Comparison of ENCODE assay signal across 1 cellular context in genomic region chr12:111642681-111643427, GRCh38.
TF ChIP-seq lines count a peak whose summit lies in the region.

No MANE protein-coding gene starts in this region.

TF ChIP-seq in GM12878, 131 proteins besides CTCF, POLR2A, EP300 and RAD21:
- TF ChIP-seq RB1 (IDR thresholded peaks at IDR 0.05; ENCODE audit: borderline replicate concordance), result no peak
- TF ChIP-seq NBN (IDR thresholded peaks at IDR 0.05), result no peak
- no peak for TF ChIP-seq NFXL1 (IDR thresholded peaks at IDR 0.05; ENCODE audit: borderline replicate concordance)
- no peak for TF ChIP-seq NFIC (IDR thresholded peaks at IDR 0.05; ENCODE audit: low read depth, low read length)
TF ChIP-seq in GM12878: peak in this region for 0.
